21 cellular contexts compared by ENCODE assay signal in genomic region chr12:601976-602699, GRCh38.
DNase-seq lines count a peak whose midpoint lies in the region; ATAC-seq, FAIRE-seq and TF ChIP-seq lines count a peak whose summit lies in the region.
"Had no signal": no experiment of that assay in that cellular context is flagged by ENCODE, and none has a peak within 500 bp of the region (broad histone marks: within the 10 kb centered on the region; RNA-seq: fewer than 3 reads in every experiment).

No MANE protein-coding gene starts in this region.

- no peak overlapping the region for H3K27ac ChIP-seq in K562 (ENCODE audit: extremely low read depth, low read depth, low read length)
- no peak overlapping the region for H3K27ac ChIP-seq in liver (ENCODE audit: low read depth in 1 of 2, low read length in 2 of 2)
- H3K27ac ChIP-seq in right atrium auricular region: no peak overlapping the region
- H3K27ac ChIP-seq: BLaER1 treated with 17β-estradiol and CSF1 and Interleukin-3, amounts not matched to agents 10 nM and 100 nM; GM23248; HL-60 had no signal

- BruUV-seq in K562 (replicated peaks; lab: Mats Ljungman, UMichigan): no TSS peak

- H4K20me1 ChIP-seq in K562 (replicated peaks; ENCODE audit: control insufficient read depth, insufficient read depth, low read length): no peaks in the 10 kb centered on the region
- H4K20me1 ChIP-seq: BLaER1 treated with 17β-estradiol and CSF1 and Interleukin-3, amounts not matched to agents 10 nM and 100 nM had no signal

- POLR2A ChIA-PET in K562 (lab: Yijun Ruan, JAX): no interaction called here

- intact Hi-C loops in K562 (cut with micrococcal nuclease): no loop called here

- H3K4me3 ChIP-seq in K562 (no peak overlapping the region), liver (ENCODE audit: low read depth in 1 of 3, low read length in 3 of 3) (no peak overlapping the region), right atrium auricular region (no peak overlapping the region)
- H3K4me3 ChIP-seq: BLaER1 treated with 17β-estradiol and CSF1 and Interleukin-3, amounts not matched to agents 10 nM and 100 nM; GM23248 had no signal

- TF ChIP-seq CTCF in K562 (IDR thresholded peaks at IDR 0.05 in 2 of 3, conservative IDR thresholded peaks at IDR 0.05 in 1 of 3; ENCODE audit: insufficient read depth in 2 of 3, low read depth in 1 of 3, low read length in 3 of 3) (no peak), liver (IDR thresholded peaks at IDR 0.05; ENCODE audit: low read depth, low read length, missing input control) (no peak), right atrium auricular region (IDR thresholded peaks at IDR 0.05) (no peak)

- DNase-seq in NCI-H748 (lab: John Stamatoyannopoulos, UW; ENCODE audit: unreplicated experiment): peak; percentile 5
- no peak for DNase-seq in NCI-H748 treated with DMSO at 0.1 percent for 48 hours (lab: John Stamatoyannopoulos, UW)
- no peak for DNase-seq in K562 (ENCODE audit: extremely low read depth in 1 of 4, low spot score in 3 of 4)
- no peak for DNase-seq in NAMALWA (ENCODE audit: low spot score)
- no peak for DNase-seq in right atrium auricular region (ENCODE audit: low spot score)
- DNase-seq in occipital lobe (lab: John Stamatoyannopoulos, UW): no peak
- DNase-seq: GF-D8, GM23248, HCEC 1CT, NCI-H1436, NCI-H2107, NCI-H226, NCI-H82, SHP77 had no signal

- TF ChIP-seq EP300 in K562 (IDR thresholded peaks at IDR 0.05; ENCODE audit: low read length): no peak

- no peak overlapping the region for H3K4me2 ChIP-seq in K562 (ENCODE audit: insufficient read depth, low read length)

- WGBS in K562 (ENCODE audit: insufficient coverage, low coverage, missing lambda C conversion rate): 49% methylated on average over 7 of the region's 7 CpGs
- 83% methylated on average over 7 of the region's 7 CpGs for WGBS in liver

- H3K79me2 ChIP-seq in K562 (ENCODE audit: control insufficient read depth, insufficient read depth, low read length): no peaks in the 10 kb centered on the region

- peak overlapping the region; percentile 12; the same call in 1 of the 2 replicates for H2AFZ ChIP-seq in K562 (ENCODE audit: low read depth, low read length)
- H2AFZ ChIP-seq: GM23248 had no signal

- CTCF ChIA-PET in K562 (lab: Yijun Ruan, JAX; ENCODE audit: low intra/inter-chr PET ratio): no interaction called here

- TF ChIP-seq RAD21 in K562 (CRISPR knock-in tag; conservative IDR thresholded peaks at IDR 0.05 in 1 of 2, IDR thresholded peaks at IDR 0.05 in 1 of 2): no peak
- TF ChIP-seq RAD21 in liver (IDR thresholded peaks at IDR 0.05): no peak

- H3K9me3 ChIP-seq in K562 (replicated peaks; ENCODE audit: control insufficient read depth, insufficient read depth, low read depth, low read length): no peaks in the 10 kb centered on the region
- no peaks in the 10 kb centered on the region for H3K9me3 ChIP-seq in liver (ENCODE audit: control insufficient read depth in 4 of 4, low read length in 3 of 4)
- H3K9me3 ChIP-seq in right atrium auricular region: no peaks in the 10 kb centered on the region
- H3K9me3 ChIP-seq: BLaER1 treated with 17β-estradiol and CSF1 and Interleukin-3, amounts not matched to agents 10 nM and 100 nM had no signal

- H3K9me1 ChIP-seq in K562 (ENCODE audit: control insufficient read depth, insufficient read depth, low read length): no peaks in the 10 kb centered on the region

- peaks cover 4 to 8% of the 10 kb centered on the region in 2 experiments; a peak in 3 of 5 replicates for H3K4me1 ChIP-seq in K562 (replicated peaks in 1 of 2; ENCODE audit: control insufficient read depth in 2 of 2, insufficient read depth in 2 of 2, low read length in 2 of 2)
- H3K4me1 ChIP-seq in liver (ENCODE audit: control insufficient read depth in 4 of 4, insufficient read depth in 4 of 4, low read length in 3 of 4): no peaks in the 10 kb centered on the region
- H3K4me1 ChIP-seq in right atrium auricular region: peaks cover 0 to 23% of the 10 kb centered on the region in 2 donors

- H3K36me3 ChIP-seq in K562 (ENCODE audit: control insufficient read depth, insufficient read depth, low read length): no peaks in the 10 kb centered on the region
- no peaks in the 10 kb centered on the region for H3K36me3 ChIP-seq in liver (ENCODE audit: control insufficient read depth in 4 of 4, insufficient read depth in 3 of 4, low read depth in 1 of 4, low read length in 3 of 4)
- no peaks in the 10 kb centered on the region for H3K36me3 ChIP-seq in right atrium auricular region
- H3K36me3 ChIP-seq: BLaER1 treated with 17β-estradiol and CSF1 and Interleukin-3, amounts not matched to agents 10 nM and 100 nM had no signal

- TF ChIP-seq POLR2A in K562 (conservative IDR thresholded peaks at IDR 0.05): no peak

- ATAC-seq in K562: no peak
- ATAC-seq: SK-N-SH treated with all-trans-retinoic acid at 6 μM for 48 hours had no signal

- in situ Hi-C loops in K562 (cut with MboI): no loop called here

- H3K9ac ChIP-seq in K562 (ENCODE audit: insufficient read depth in 1 of 2, low read depth in 2 of 2, low read length in 2 of 2): no peak overlapping the region
- no peak overlapping the region for H3K9ac ChIP-seq in liver (ENCODE audit: low read depth in 1 of 2, low read length in 2 of 2)
- H3K9ac ChIP-seq: BLaER1 treated with 17β-estradiol and CSF1 and Interleukin-3, amounts not matched to agents 10 nM and 100 nM; GM23248 had no signal

- no peaks in the 10 kb centered on the region for H3K27me3 ChIP-seq in K562 (ENCODE audit: control insufficient read depth in 2 of 2, insufficient read depth in 2 of 2, low read length in 2 of 2)
- H3K27me3 ChIP-seq in liver (ENCODE audit: control insufficient read depth in 4 of 4, insufficient read depth in 4 of 4, low read length in 3 of 4): no peaks in the 10 kb centered on the region
- H3K27me3 ChIP-seq in right atrium auricular region: no peaks in the 10 kb centered on the region
- H3K27me3 ChIP-seq: BLaER1 treated with 17β-estradiol and CSF1 and Interleukin-3, amounts not matched to agents 10 nM and 100 nM had no signal

- FAIRE-seq in K562 (lab: Jason Lieb, UNC): no peak
- FAIRE-seq: A204.1, GM12891, HTR-8/SVneo had no signal

TF ChIP-seq in K562, 482 proteins besides CTCF, POLR2A, EP300 and RAD21 (continues in another document):
- TF ChIP-seq ESRRB (CRISPR knock-in tag; IDR thresholded peaks at IDR 0.05; ENCODE audit: borderline replicate concordance) (no peak), SPI1 (IDR thresholded peaks at IDR 0.05; ENCODE audit: borderline replicate concordance, low read depth, low read length) (peak; percentile 50; the same call in 1 of the 2 replicates)
- TF ChIP-seq, protein P1, sequence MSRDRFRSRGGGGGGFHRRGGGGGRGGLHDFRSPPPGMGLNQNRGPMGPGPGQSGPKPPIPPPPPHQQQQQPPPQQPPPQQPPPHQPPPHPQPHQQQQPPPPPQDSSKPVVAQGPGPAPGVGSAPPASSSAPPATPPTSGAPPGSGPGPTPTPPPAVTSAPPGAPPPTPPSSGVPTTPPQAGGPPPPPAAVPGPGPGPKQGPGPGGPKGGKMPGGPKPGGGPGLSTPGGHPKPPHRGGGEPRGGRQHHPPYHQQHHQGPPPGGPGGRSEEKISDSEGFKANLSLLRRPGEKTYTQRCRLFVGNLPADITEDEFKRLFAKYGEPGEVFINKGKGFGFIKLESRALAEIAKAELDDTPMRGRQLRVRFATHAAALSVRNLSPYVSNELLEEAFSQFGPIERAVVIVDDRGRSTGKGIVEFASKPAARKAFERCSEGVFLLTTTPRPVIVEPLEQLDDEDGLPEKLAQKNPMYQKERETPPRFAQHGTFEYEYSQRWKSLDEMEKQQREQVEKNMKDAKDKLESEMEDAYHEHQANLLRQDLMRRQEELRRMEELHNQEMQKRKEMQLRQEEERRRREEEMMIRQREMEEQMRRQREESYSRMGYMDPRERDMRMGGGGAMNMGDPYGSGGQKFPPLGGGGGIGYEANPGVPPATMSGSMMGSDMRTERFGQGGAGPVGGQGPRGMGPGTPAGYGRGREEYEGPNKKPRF (IDR thresholded peaks at IDR 0.05; ENCODE audit: low read depth, low read length): no peak

TF ChIP-seq in liver, 16 proteins besides CTCF, POLR2A, EP300 and RAD21 (continues in another document):
- TF ChIP-seq EGR1 (IDR thresholded peaks at IDR 0.05; ENCODE audit: low read depth in 2 of 2): no peak
- no peak for TF ChIP-seq TAF1 (conservative IDR thresholded peaks at IDR 0.05)
- TF ChIP-seq NR2F2 (IDR thresholded peaks at IDR 0.05): no peak
- peak in 1 of 2 donors; percentile 16 for TF ChIP-seq HNF4A (conservative IDR thresholded peaks at IDR 0.05)
- TF ChIP-seq YY1 (IDR thresholded peaks at IDR 0.05): no peak
- TF ChIP-seq RXRA (IDR thresholded peaks at IDR 0.05): peak in 1 of 2 donors; percentile 25
- TF ChIP-seq HNF4G (IDR thresholded peaks at IDR 0.05): no peak
- TF ChIP-seq, protein P2, sequence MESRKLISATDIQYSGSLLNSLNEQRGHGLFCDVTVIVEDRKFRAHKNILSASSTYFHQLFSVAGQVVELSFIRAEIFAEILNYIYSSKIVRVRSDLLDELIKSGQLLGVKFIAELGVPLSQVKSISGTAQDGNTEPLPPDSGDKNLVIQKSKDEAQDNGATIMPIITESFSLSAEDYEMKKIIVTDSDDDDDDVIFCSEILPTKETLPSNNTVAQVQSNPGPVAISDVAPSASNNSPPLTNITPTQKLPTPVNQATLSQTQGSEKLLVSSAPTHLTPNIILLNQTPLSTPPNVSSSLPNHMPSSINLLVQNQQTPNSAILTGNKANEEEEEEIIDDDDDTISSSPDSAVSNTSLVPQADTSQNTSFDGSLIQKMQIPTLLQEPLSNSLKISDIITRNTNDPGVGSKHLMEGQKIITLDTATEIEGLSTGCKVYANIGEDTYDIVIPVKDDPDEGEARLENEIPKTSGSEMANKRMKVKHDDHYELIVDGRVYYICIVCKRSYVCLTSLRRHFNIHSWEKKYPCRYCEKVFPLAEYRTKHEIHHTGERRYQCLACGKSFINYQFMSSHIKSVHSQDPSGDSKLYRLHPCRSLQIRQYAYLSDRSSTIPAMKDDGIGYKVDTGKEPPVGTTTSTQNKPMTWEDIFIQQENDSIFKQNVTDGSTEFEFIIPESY (IDR thresholded peaks at IDR 0.05): no peak
- no peak for TF ChIP-seq ATF3 (IDR thresholded peaks at IDR 0.05)
- TF ChIP-seq JUND (IDR thresholded peaks at IDR 0.05): no peak
- TF ChIP-seq MAX (IDR thresholded peaks at IDR 0.05): no peak
- peak; percentile 36 for TF ChIP-seq SP1 (IDR thresholded peaks at IDR 0.05)
